ENCODE assay signal across 23 cellular contexts in genomic region chr2:191006997-191007604, GRCh38. TPM values are rescaled to one million over a fixed set of nuclear protein-coding genes. Genes with fewer than 3 reads are reported as not detected.
DNase-seq lines count a peak whose midpoint lies in the region; ATAC-seq, FAIRE-seq and TF ChIP-seq lines count a peak whose summit lies in the region.
"Had no signal": no experiment of that assay in that cellular context is flagged by ENCODE, and none has a peak within 500 bp of the region (broad histone marks: within the 10 kb centered on the region; RNA-seq: fewer than 3 reads in every experiment).

No MANE protein-coding gene starts in this region.

- TF ChIP-seq POLR2A in HepG2 (IDR thresholded peaks at IDR 0.05; ENCODE audit: insufficient read depth in 1 of 2, low read depth in 2 of 2, low read length in 2 of 2) (no peak), right lobe of liver (IDR thresholded peaks at IDR 0.05) (no peak)

- H3K4me3 ChIP-seq in HepG2 (replicated peaks in 1 of 3; ENCODE audit: insufficient read depth in 1 of 3, low read depth in 2 of 3, low read length in 3 of 3) (no peak overlapping the region), right lobe of liver (no peak overlapping the region), SK-N-SH (ENCODE audit: low read depth in 2 of 2, low read length in 1 of 2) (no peak overlapping the region)
- H3K4me3 ChIP-seq: heart left ventricle, PC-9 had no signal

- H3K4me1 Mint-ChIP-seq in activated naive CD8-positive, alpha-beta T cell treated with anti-CD3 and anti-CD28 coated beads, Interleukin-2, amount 10 ng/mL, durations not matched to agents 7 days and 5 days = peaks cover 73% of the 10 kb centered on the region
- peaks cover 60% of the 10 kb centered on the region for H3K4me1 Mint-ChIP-seq in stimulated activated effector memory CD8-positive, alpha-beta T cell treated with anti-CD3 and anti-CD28 coated beads, Interleukin-12 subunit alpha, Interleukin-12 subunit beta, amount 100 ng/mL, for 72 hours

- H3K4me2 ChIP-seq in HepG2 (ENCODE audit: low read depth, low read length) (no peak overlapping the region), SK-N-SH (no peak overlapping the region)
- H3K4me2 ChIP-seq: PC-9 had no signal

- H3K4me3 Mint-ChIP-seq in activated naive CD8-positive, alpha-beta T cell treated with anti-CD3 and anti-CD28 coated beads, Interleukin-2, amount 10 ng/mL, durations not matched to agents 7 days and 5 days = peak overlapping the region; percentile 74
- H3K4me3 Mint-ChIP-seq in stimulated activated effector memory CD8-positive, alpha-beta T cell treated with anti-CD3 and anti-CD28 coated beads, Interleukin-12 subunit alpha, Interleukin-12 subunit beta, amount 100 ng/mL, for 72 hours = no peak overlapping the region
- H3K4me3 Mint-ChIP-seq: dendritic cell treated with granulocyte-macrophage colony-stimulating factor and Interleukin-4, amounts not matched to agents 40 ng/mL and 50 ng/mL, for 4 days had no signal

- no peaks in the 10 kb centered on the region for H3K27me3 ChIP-seq in HepG2 (ENCODE audit: control insufficient read depth in 1 of 2, insufficient read depth in 2 of 2, low read length in 2 of 2)
- no peaks in the 10 kb centered on the region for H3K27me3 ChIP-seq in right lobe of liver
- no peaks in the 10 kb centered on the region for H3K27me3 ChIP-seq in SK-N-SH (ENCODE audit: insufficient read depth)
- H3K27me3 ChIP-seq: heart left ventricle had no signal

- intact Hi-C loops in HepG2 (cut with micrococcal nuclease; ENCODE audit: unreplicated experiment) (no loop called here), right lobe of liver (cut with DNase I) (no loop called here)

- POLR2A ChIA-PET in HepG2 (lab: Yijun Ruan, JAX) = interaction anchor here (1.0 kb wide), 1 partner anchor 13 kb away, joined by 3 read pairs; no protein-coding TSS in a partner anchor
- POLR2A ChIA-PET in SK-N-SH (lab: Yijun Ruan, JAX) = interaction anchor here (0.6 kb wide), 1 partner anchor 118 kb away, joined by 3 read pairs; no protein-coding TSS in a partner anchor
- POLR2A ChIA-PET in activated naive CD8-positive, alpha-beta T cell treated with anti-CD3 and anti-CD28 coated beads, Interleukin-2, amount 10 ng/mL, durations not matched to agents 7 days and 5 days (lab: Charles Lee) = interaction anchor here (1.0 to 2.1 kb wide), 5 partner anchors 13 to 34 kb away, joined by 4 to 8 read pairs (median 4); no protein-coding TSS in a partner anchor

- FAIRE-seq in HepG2 (lab: Jason Lieb, UNC) = no peak
- FAIRE-seq: H54 had no signal

- H3F3A ChIP-seq in SK-N-SH (replicated peaks; ENCODE audit: insufficient read depth) = no peaks in the 10 kb centered on the region

- TF ChIP-seq CTCF in HepG2 (CRISPR knock-in tag; IDR thresholded peaks at IDR 0.05) (no peak), right lobe of liver (IDR thresholded peaks at IDR 0.05) (no peak), SK-N-SH (IDR thresholded peaks at IDR 0.05) (no peak)

- no TSS peak for BruUV-seq in HepG2 (replicated peaks; lab: Mats Ljungman, UMichigan)

- H3K4me1 ChIP-seq in HepG2 (ENCODE audit: insufficient read depth, low read length) (peaks cover 5% of the 10 kb centered on the region; the same call in 1 of the 2 replicates), right lobe of liver (peaks cover 0 to under 1% (median 0%) of the 10 kb centered on the region in 4 donors), SK-N-SH (ENCODE audit: control insufficient read depth in 1 of 2, insufficient read depth in 2 of 2, low read depth in 1 of 2, low read length in 1 of 2) (peaks cover 0 to 12% of the 10 kb centered on the region in 2 experiments; a peak in 2 of 4 replicates)

- H4K20me1 ChIP-seq in HepG2 (ENCODE audit: insufficient read depth, low read length) (no peaks in the 10 kb centered on the region), SK-N-SH (ENCODE audit: insufficient read depth) (no peaks in the 10 kb centered on the region)

- H3K27me3 Mint-ChIP-seq in activated naive CD8-positive, alpha-beta T cell treated with anti-CD3 and anti-CD28 coated beads, Interleukin-2, amount 10 ng/mL, durations not matched to agents 7 days and 5 days = no peaks in the 10 kb centered on the region
- H3K27me3 Mint-ChIP-seq: dendritic cell treated with granulocyte-macrophage colony-stimulating factor and Interleukin-4, amounts not matched to agents 40 ng/mL and 50 ng/mL, for 4 days had no signal

- H3K36me3 ChIP-seq in HepG2 (replicated peaks in 1 of 2; ENCODE audit: control insufficient read depth in 1 of 2, insufficient read depth in 2 of 2, low read length in 2 of 2) (peaks cover 25 to 83% of the 10 kb centered on the region in 2 experiments), right lobe of liver (peaks cover 7 to 79% (median 40%) of the 10 kb centered on the region in 4 donors), SK-N-SH (replicated peaks in 1 of 2; ENCODE audit: control insufficient read depth in 1 of 2, insufficient read depth in 2 of 2, low read length in 1 of 2) (peaks cover 69 to 82% of the 10 kb centered on the region in 2 experiments)

- CTCF ChIA-PET in HepG2 (lab: Yijun Ruan, JAX; ENCODE audit: low intra/inter-chr PET ratio, low total read pairs) (no interaction called here), SK-N-SH (lab: Yijun Ruan, JAX) (interaction anchor here (0.9 to 1.5 kb wide), 4 partner anchors 10 to 226 kb away, joined by 3 to 5 read pairs (median 4); no protein-coding TSS in a partner anchor)

- no peaks in the 10 kb centered on the region for H3K9me2 ChIP-seq in SK-N-SH

- H2AFZ ChIP-seq in HepG2 (ENCODE audit: low read length) = no peak overlapping the region
- H2AFZ ChIP-seq in SK-N-SH (ENCODE audit: low read depth) = no peak overlapping the region
- H2AFZ ChIP-seq: PC-9 had no signal

- DNase-seq in HepG2 (ENCODE audit: low spot score) (no peak), right lobe of liver (no peak), SK-N-SH (peak; percentile 39), NCI-H2196 treated with DMSO at 0.1 percent for 48 hours (lab: John Stamatoyannopoulos, UW; ENCODE audit: unreplicated experiment) (no peak), islet precursor cell (no peak)
- DNase-seq in activated naive CD8-positive, alpha-beta T cell treated with anti-CD3 and anti-CD28 coated beads, Interleukin-2, amount 10 ng/mL, durations not matched to agents 7 days and 5 days = no peak
- no peak for DNase-seq in stimulated activated effector memory CD8-positive, alpha-beta T cell treated with anti-CD3 and anti-CD28 coated beads, Interleukin-12 subunit alpha, Interleukin-12 subunit beta, amount 100 ng/mL, for 72 hours (ENCODE audit: low spot score in 2 of 2)
- DNase-seq: activated CD8-positive, alpha-beta memory T cell treated with anti-CD3 and anti-CD28 coated beads, Interleukin-2, amount 50 U/mL, for 48 hours; amniotic stem cell; COR-L47; DMS79 treated with DMSO at 0.1 percent for 48 hours; heart left ventricle; KG1; left ventricle myocardium superior; MV-4-11; NCI-H187; NCI-H345; PC-9; substantia nigra; T1000 had no signal

- peaks cover 2% of the 10 kb centered on the region for H3K79me2 ChIP-seq in HepG2 (ENCODE audit: insufficient read depth, low read length)
- peaks cover 20% of the 10 kb centered on the region for H3K79me2 ChIP-seq in SK-N-SH (ENCODE audit: insufficient read depth)

- in situ Hi-C loops in HepG2 (cut with HindIII; ENCODE audit: extremely low pct_ligation_motif_present, low pct_unique_long_range_greater_than_20kb) = no loop called here

- TF ChIP-seq EP300 in HepG2 (IDR thresholded peaks at IDR 0.05; ENCODE audit: low read depth in 2 of 2, low read length in 2 of 2) (no peak), HepG2 (CRISPR knock-in tag; IDR thresholded peaks at IDR 0.05; ENCODE audit: borderline replicate concordance) (no peak), SK-N-SH (IDR thresholded peaks at IDR 0.05; ENCODE audit: borderline replicate concordance in 1 of 2, low read depth in 1 of 2, low read length in 1 of 2) (peak in 1 of 2 experiments; percentile 81; a peak in 1 of 4 replicates)

- no peak for TF ChIP-seq RAD21 in HepG2 (CRISPR knock-in tag; IDR thresholded peaks at IDR 0.05)
- no peak for TF ChIP-seq RAD21 in SK-N-SH (IDR thresholded peaks at IDR 0.05; ENCODE audit: low read length)

- H3K36me3 Mint-ChIP-seq in activated naive CD8-positive, alpha-beta T cell treated with anti-CD3 and anti-CD28 coated beads, Interleukin-2, amount 10 ng/mL, durations not matched to agents 7 days and 5 days = peaks cover 78% of the 10 kb centered on the region
- H3K36me3 Mint-ChIP-seq in stimulated activated effector memory CD8-positive, alpha-beta T cell treated with anti-CD3 and anti-CD28 coated beads, Interleukin-12 subunit alpha, Interleukin-12 subunit beta, amount 100 ng/mL, for 72 hours = peaks cover 87% of the 10 kb centered on the region

- no peak overlapping the region for H3K9ac ChIP-seq in HepG2 (ENCODE audit: insufficient read depth, low read depth, low read length)
- H3K9ac ChIP-seq in SK-N-SH = no peak overlapping the region

- no peak for ATAC-seq in HepG2
- no peak for ATAC-seq in right lobe of liver
- ATAC-seq in activated naive CD8-positive, alpha-beta T cell treated with anti-CD3 and anti-CD28 coated beads, Interleukin-2, amount 10 ng/mL, durations not matched to agents 7 days and 5 days (ENCODE audit: low read depth) = no peak
- ATAC-seq in stimulated activated effector memory CD8-positive, alpha-beta T cell treated with anti-CD3 and anti-CD28 coated beads, Interleukin-12 subunit alpha, Interleukin-12 subunit beta, amount 100 ng/mL, for 72 hours = no peak
- no peak for ATAC-seq in HG03442 (IDR thresholded peaks at IDR 0.05; ENCODE audit: unreplicated experiment)
- ATAC-seq: heart left ventricle, left ventricle myocardium superior had no signal

- H3K27ac Mint-ChIP-seq in activated naive CD8-positive, alpha-beta T cell treated with anti-CD3 and anti-CD28 coated beads, Interleukin-2, amount 10 ng/mL, durations not matched to agents 7 days and 5 days = peak overlapping the region; percentile 39
- H3K27ac Mint-ChIP-seq in stimulated activated effector memory CD8-positive, alpha-beta T cell treated with anti-CD3 and anti-CD28 coated beads, Interleukin-12 subunit alpha, Interleukin-12 subunit beta, amount 100 ng/mL, for 72 hours = peak overlapping the region; percentile 46
- H3K27ac Mint-ChIP-seq: dendritic cell treated with granulocyte-macrophage colony-stimulating factor and Interleukin-4, amounts not matched to agents 40 ng/mL and 50 ng/mL, for 4 days had no signal

- H3K9me3 Mint-ChIP-seq in activated naive CD8-positive, alpha-beta T cell treated with anti-CD3 and anti-CD28 coated beads, Interleukin-2, amount 10 ng/mL, durations not matched to agents 7 days and 5 days = peaks cover 15% of the 10 kb centered on the region
- H3K9me3 Mint-ChIP-seq in stimulated activated effector memory CD8-positive, alpha-beta T cell treated with anti-CD3 and anti-CD28 coated beads, Interleukin-12 subunit alpha, Interleukin-12 subunit beta, amount 100 ng/mL, for 72 hours = peaks cover 5% of the 10 kb centered on the region

- 98% methylated on average over 3 of the region's 3 CpGs for WGBS in HepG2 (ENCODE audit: low lambda C conversion rate)
- 80% methylated on average over 3 of the region's 3 CpGs for WGBS in right lobe of liver (ENCODE audit: insufficient coverage, low coverage, low lambda C conversion rate, missing lambda C conversion rate)
- 69% methylated on average over 3 of the region's 3 CpGs for WGBS in SK-N-SH (ENCODE audit: low lambda C conversion rate)

- H3K27ac ChIP-seq in HepG2 (ENCODE audit: extremely low read length, insufficient read depth, low read length) (no peak overlapping the region), right lobe of liver (no peak overlapping the region), SK-N-SH (ENCODE audit: low read depth in 2 of 2, low read length in 1 of 2) (peak overlapping the region in 1 of 2 experiments; percentile 2; a peak in 2 of 4 replicates)
- H3K27ac ChIP-seq: heart left ventricle, PC-9 had no signal

- no peaks in the 10 kb centered on the region for H3K9me3 ChIP-seq in HepG2 (ENCODE audit: low read length)
- H3K9me3 ChIP-seq in right lobe of liver = no peaks in the 10 kb centered on the region
- H3K9me3 ChIP-seq in SK-N-SH = no peaks in the 10 kb centered on the region
- H3K9me3 ChIP-seq: heart left ventricle had no signal

RNA-seq across cellular contexts. Expression of gene STAT1, which starts 6.9 kb away (rescaled TPM):
- total RNA-seq in HepG2 (2016; rRNA removed; fragmentation: Illumina TruSeq; extraction: Trizol) = 59.6 and 90.6 TPM in 2 replicates
- total RNA-seq in HepG2 (2016; cell fraction: cytosol; rRNA removed; fragmentation: Illumina TruSeq; extraction: Trizol; ENCODE audit: low read depth) = 5.1 and 7.1 TPM in 2 replicates
- total RNA-seq in HepG2 (2016; cell fraction: insoluble cytoplasmic fraction; rRNA removed; fragmentation: Illumina TruSeq; extraction: Trizol) = 57.7 and 86.9 TPM in 2 replicates
- total RNA-seq in HepG2 (2016; cell fraction: membrane; rRNA removed; fragmentation: Illumina TruSeq; extraction: Trizol) = 19.3 and 19.4 TPM in 2 replicates
- total RNA-seq in HepG2 (2016; cell fraction: nucleus; rRNA removed; fragmentation: Illumina TruSeq; extraction: Trizol) = 57.3 and 58.4 TPM in 2 replicates
- polyA plus RNA-seq in HepG2 (2011; rRNA removed) = 20.3 and 21.8 TPM in 2 replicates
- 13.9 and 15.2 TPM in 2 replicates for polyA plus RNA-seq in HepG2 (2011; cell fraction: cytosol; rRNA removed)
- 22.3 and 28.1 TPM in 2 replicates for polyA plus RNA-seq in HepG2 (2011; cell fraction: nucleus; rRNA removed)
- polyA plus RNA-seq in HepG2 (2012) = 24.4 and 28.8 TPM in 2 replicates
- 2.5 and 2.7 TPM in 2 replicates for polyA plus RNA-seq in HepG2 (2016; cell fraction: cytosol; fragmentation: Illumina TruSeq; extraction: Trizol; ENCODE audit: low read depth)
- 75.4 and 77.9 TPM in 2 replicates for polyA plus RNA-seq in HepG2 (2016; cell fraction: insoluble cytoplasmic fraction; fragmentation: Illumina TruSeq; extraction: Trizol; ENCODE audit: low read depth)
- 8.3 and 8.6 TPM in 2 replicates for polyA plus RNA-seq in HepG2 (2016; cell fraction: membrane; fragmentation: Illumina TruSeq; extraction: Trizol; ENCODE audit: low read depth)
- 42.8 and 45.3 TPM in 2 replicates for polyA plus RNA-seq in HepG2 (2016; cell fraction: nucleus; fragmentation: Illumina TruSeq; extraction: Trizol; ENCODE audit: insufficient read depth, low read depth)
- 57.6 and 62.6 TPM in 2 replicates for polyA minus RNA-seq in HepG2 (2011; rRNA and poly(A)+ RNA removed; ENCODE audit: low replicate concordance)
- polyA minus RNA-seq in HepG2 (2011; cell fraction: cytosol; rRNA and poly(A)+ RNA removed) = 30.3 and 34.4 TPM in 2 replicates
- 84.8 and 99.3 TPM in 2 replicates for polyA minus RNA-seq in HepG2 (2011; cell fraction: nucleus; rRNA and poly(A)+ RNA removed)
- 10 to 100 TPM; 28.9 to 72.3 (median 48.5) TPM for total RNA-seq in right lobe of liver
- polyA plus RNA-seq in SK-N-SH (2012; rRNA removed) = 22.1 and 26.9 TPM in 2 replicates
- 25.8 and 27.2 TPM in 2 replicates for polyA plus RNA-seq in SK-N-SH (2012; cell fraction: cytosol; rRNA removed)
- 25.9 and 30.7 TPM in 2 replicates for polyA plus RNA-seq in SK-N-SH (2012; cell fraction: nucleus; rRNA removed)
- 100 to 1,000 TPM; 544 to 571 TPM for total RNA-seq in activated naive CD8-positive, alpha-beta T cell treated with anti-CD3 and anti-CD28 coated beads, Interleukin-2, amount 10 ng/mL, durations not matched to agents 7 days and 5 days

Comparison
In these comparisons a context has a peak if more than half of its experiments do, and no peak if none do; other contexts are left out.
1. Of the 25 proteins assayed by ChIP-seq in both HepG2 and SK-N-SH: peak only in HepG2: none; only in SK-N-SH: CHD2, REST and TCF12; in both: none; in neither: 21; mixed calls (peak in some experiments, not most) for 1.